In the genomic region with DNA sequence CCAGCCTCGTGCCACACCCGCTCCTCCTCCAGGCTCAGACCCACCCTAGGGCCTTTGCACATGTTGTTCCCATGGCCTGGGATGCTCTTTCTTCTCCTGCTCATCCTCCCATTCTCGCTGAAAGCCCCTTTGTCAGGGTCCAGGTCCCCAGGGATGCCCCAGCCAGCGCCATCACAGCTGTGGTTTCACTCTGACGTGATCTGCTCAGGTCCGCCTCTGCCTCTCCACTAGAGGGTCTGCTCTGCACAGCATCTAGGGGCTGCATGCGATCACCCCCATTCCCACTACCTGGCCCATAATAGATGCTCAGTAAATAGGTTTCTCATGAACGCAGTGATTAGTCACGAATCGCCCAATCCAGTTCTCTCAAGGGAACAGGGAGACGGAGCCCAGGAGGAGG, we compare ENCODE assay signal across 19 cellular contexts.
DNase-seq lines count a peak whose midpoint lies in the region; ATAC-seq, FAIRE-seq and TF ChIP-seq lines count a peak whose summit lies in the region.
"Had no signal": no experiment of that assay in that cellular context is flagged by ENCODE, and none has a peak within 500 bp of the region (broad histone marks: within the 10 kb centered on the region; RNA-seq: fewer than 3 reads in every experiment).

No MANE protein-coding gene starts in this region.

- CTCF ChIA-PET in HEK293 (lab: Yijun Ruan, JAX) = no interaction called here

- H3K4me3 ChIP-seq in right cardiac atrium (ENCODE audit: low read length) (no peak overlapping the region), HEK293 (ENCODE audit: low read depth, low read length) (no peak overlapping the region), bronchial epithelial cell (ENCODE audit: low read depth, low read length) (no peak overlapping the region)
- H3K4me3 ChIP-seq: HAP-1 had no signal

- H3K27ac ChIP-seq in right cardiac atrium (ENCODE audit: low read length) = no peak overlapping the region
- H3K27ac ChIP-seq in HEK293 (ENCODE audit: extremely low read depth, low read depth, low read length) = no peak overlapping the region

- peak; percentile 43 for FAIRE-seq in bronchial epithelial cell (lab: Jason Lieb, UNC)
- FAIRE-seq: A204.1, GM12891, GM18507, H54 had no signal

- no peak for TF ChIP-seq CTCF in HEK293 (tag by site-specific recombination; IDR thresholded peaks at IDR 0.05)
- no peak for TF ChIP-seq CTCF in bronchial epithelial cell (IDR thresholded peaks at IDR 0.05; ENCODE audit: insufficient read depth, low read length, severe bottlenecking)

- H3K36me3 ChIP-seq in HEK293 (ENCODE audit: control insufficient read depth in 2 of 2, insufficient read depth in 1 of 2, low read length in 2 of 2) (no peaks in the 10 kb centered on the region), bronchial epithelial cell (ENCODE audit: control insufficient read depth, insufficient read depth, low read length) (no peaks in the 10 kb centered on the region)
- H3K36me3 ChIP-seq: HAP-1 had no signal

- intact Hi-C loops in right cardiac atrium (cut with DNase I) (loop anchor here (5.0 to 10.0 kb wide), 3 partner anchors 255 to 525 kb away; a partner anchor contains a TSS), Right ventricle myocardium superior (cut with DNase I) (loop anchor here (5.0 kb wide), 1 partner anchor 525 kb away; a partner anchor contains a TSS)

- ATAC-seq in right cardiac atrium (no peak), Right ventricle myocardium superior (ENCODE audit: poor library complexity) (no peak), GM19467 (IDR thresholded peaks at IDR 0.05; ENCODE audit: unreplicated experiment) (no peak)

- no peaks in the 10 kb centered on the region for H3K9me3 ChIP-seq in right cardiac atrium (ENCODE audit: control insufficient read depth, low read length)
- H3K9me3 ChIP-seq in HEK293 (ENCODE audit: control insufficient read depth, insufficient read depth, low read depth, low read length) = no peaks in the 10 kb centered on the region
- H3K9me3 ChIP-seq: HAP-1 had no signal

- DNase-seq in right cardiac atrium = peak in 2 of 3 donors; percentile 16 to 32
- no peak for DNase-seq in Right ventricle myocardium superior
- DNase-seq in bronchial epithelial cell (ENCODE audit: low read depth) = no peak
- no peak for DNase-seq in A172 (ENCODE audit: low spot score)
- DNase-seq: C1 segment of cervical spinal cord; Calu3; CD4-positive, alpha-beta memory T cell; COR-L47; DMS53; DMS79 treated with DMSO at 0.1 percent for 48 hours; GF-D8; GOT3 had no signal

- no peaks in the 10 kb centered on the region for H3K27me3 ChIP-seq in right cardiac atrium (ENCODE audit: control insufficient read depth, insufficient read depth)
- peaks cover 4% of the 10 kb centered on the region for H3K27me3 ChIP-seq in bronchial epithelial cell (ENCODE audit: control insufficient read depth, insufficient read depth, low read length)

- 93% methylated on average over 11 of the region's 11 CpGs for WGBS in right cardiac atrium

- POLR2A ChIA-PET in HEK293 (lab: Yijun Ruan, JAX) = no interaction called here

- H3K4me1 ChIP-seq in right cardiac atrium (ENCODE audit: control insufficient read depth, insufficient read depth, low read length) (no peaks in the 10 kb centered on the region), HEK293 (ENCODE audit: control insufficient read depth, insufficient read depth, low read length) (no peaks in the 10 kb centered on the region)
- H3K4me1 ChIP-seq: HAP-1 had no signal

TF ChIP-seq in HEK293, 187 proteins besides CTCF, POLR2A, EP300 and RAD21:
- 0 out of 2 replicates have a peak, but pooled peaks have one; percentile 28 for TF ChIP-seq ZNF664 (tag by site-specific recombination; IDR thresholded peaks at IDR 0.05)
- no peak for TF ChIP-seq ZNF155 (tag by site-specific recombination; IDR thresholded peaks at IDR 0.05)

Comparison
In these comparisons a context has a peak if more than half of its experiments do, and no peak if none do; other contexts are left out.
1. DNase-seq: peak in right cardiac atrium (2 of 3); none in Right ventricle myocardium superior (single experiment), bronchial epithelial cell (single experiment) and A172 (single experiment).